ENCODE assay signal across 28 cellular contexts in genomic region chr11:16484434-16484833, GRCh38.
"Had no signal": no experiment of that assay in that cellular context is flagged by ENCODE, and none has a peak within 500 bp of the region (broad histone marks: within the 10 kb centered on the region; RNA-seq: fewer than 3 reads in every experiment).

No MANE protein-coding gene starts in this region.

- H3K9me3 ChIP-seq: adrenal gland, body of pancreas, breast epithelium had no signal

- H3K27me3 ChIP-seq: adrenal gland, body of pancreas, brain microvascular endothelial cell, breast epithelium had no signal

- H3K36me3 ChIP-seq: adrenal gland, brain microvascular endothelial cell, breast epithelium had no signal

- H3K27ac ChIP-seq: adrenal gland, body of pancreas, brain microvascular endothelial cell, breast epithelium, VCaP had no signal

- H3K4me3 ChIP-seq: adrenal gland, body of pancreas, breast epithelium had no signal

- ATAC-seq: activated CD8-positive, alpha-beta memory T cell treated with anti-CD3 and anti-CD28 coated beads, Interleukin-2, amount 10 ng/mL, durations not matched to agents 7 days and 5 days; activated CD8-positive, alpha-beta T cell treated with anti-CD3 and anti-CD28 coated beads, Interleukin-2, amount 10 ng/mL, durations not matched to agents 7 days and 5 days; body of pancreas had no signal

- H3K4me1 ChIP-seq: adrenal gland, body of pancreas, breast epithelium had no signal

- DNase-seq: activated B cell treated with CpG ODN at 0.5 μM for 24 hours; activated CD4-positive, alpha-beta memory T cell treated with anti-CD3 and anti-CD28 coated beads for 36 hours; activated CD4-positive, alpha-beta T cell treated with anti-CD3 and anti-CD28 coated beads for 4 hours; activated CD4-positive, alpha-beta T cell treated with anti-CD3 and anti-CD28 coated beads, Interleukin-2, amount 10 ng/mL, durations not matched to agents 24 days and 14 days; activated CD4-positive, alpha-beta T cell treated with anti-CD3 and anti-CD28 coated beads, Interleukin-2, amount 50 U/mL, for 1 hour; activated CD4-positive, alpha-beta T cell treated with anti-CD3 and anti-CD28 coated beads, Interleukin-2, amount 50 U/mL, for 4 hours; activated CD4-positive, CD25-positive, alpha-beta regulatory T cell treated with anti-CD3 and anti-CD28 coated beads, Interleukin-2, amount 50 U/mL, for 72 hours; activated CD8-positive, alpha-beta memory T cell treated with anti-CD3 and anti-CD28 coated beads for 24 hours; activated CD8-positive, alpha-beta memory T cell treated with anti-CD3 and anti-CD28 coated beads, Interleukin-2, amount 10 ng/mL, durations not matched to agents 7 days and 5 days; activated CD8-positive, alpha-beta memory T cell treated with anti-CD3 and anti-CD28 coated beads, Interleukin-2, amount 50 U/mL, for 48 hours; activated CD8-positive, alpha-beta T cell treated with anti-CD3 and anti-CD28 coated beads, Interleukin-2, amount 10 ng/mL, durations not matched to agents 7 days and 5 days; activated effector memory CD4-positive, alpha-beta T cell treated with Interleukin-2 at 50 U/mL for 16 hours; activated gamma-delta T cell; activated naive CD4-positive, alpha-beta T cell; activated naive CD4-positive, alpha-beta T cell treated with anti-CD3 and anti-CD28 coated beads, Interleukin-2, amount 10 ng/mL, durations not matched to agents 7 days and 5 days; activated T-cell treated with anti-CD3 and anti-CD28 coated beads, Interleukin-2, amount 50 U/mL, for 24 hours; activated T-cell treated with anti-CD3 and anti-CD28 coated beads, Interleukin-2, amount 50 U/mL, for 48 hours; adrenal gland; amniotic stem cell; aorta; body of pancreas; brain microvascular endothelial cell; central memory CD4-positive, alpha-beta T cell; T-helper 1 cell; T-helper 2 cell; T-helper 9 cell had no signal
